Comparison of ENCODE assay signal across 14 cellular contexts in the genomic region with DNA sequence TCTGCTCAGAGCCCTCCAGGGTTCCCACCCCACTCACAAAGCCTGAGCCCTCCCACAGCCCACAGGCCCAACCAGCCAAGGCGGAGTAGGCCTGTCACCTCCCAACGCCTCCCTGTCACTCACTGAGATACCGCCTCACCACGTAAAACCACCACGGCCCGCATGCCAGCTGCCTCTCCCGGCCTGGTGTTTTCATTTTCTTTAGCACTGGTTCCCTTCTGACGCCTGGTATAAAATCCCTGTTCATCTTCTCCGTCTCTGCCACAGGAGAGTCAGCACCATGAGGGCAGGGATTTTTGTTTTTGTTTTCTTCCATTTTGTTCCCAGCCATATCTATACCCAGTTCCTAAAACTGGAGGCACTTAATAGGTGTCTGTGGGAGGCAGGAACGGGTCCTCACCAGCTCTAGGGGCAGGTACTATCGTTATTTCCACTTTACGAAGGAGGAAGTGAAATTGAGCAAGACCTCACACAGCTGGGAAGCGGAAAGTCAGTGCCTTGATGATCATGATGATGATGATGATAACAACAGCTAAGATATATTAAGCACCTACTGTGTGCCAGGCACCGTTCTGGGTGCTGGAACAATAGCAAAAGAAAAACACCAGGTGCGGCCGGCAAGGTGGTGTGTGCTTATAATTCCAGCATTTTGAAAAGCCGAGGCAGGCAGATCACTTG. TPM values are rescaled to one million over a fixed set of nuclear protein-coding genes. Genes with fewer than 3 reads are reported as not detected.
DNase-seq lines count a peak whose midpoint lies in the region; ATAC-seq, FAIRE-seq and TF ChIP-seq lines count a peak whose summit lies in the region.
"Had no signal": no experiment of that assay in that cellular context is flagged by ENCODE, and none has a peak within 500 bp of the region (broad histone marks: within the 10 kb centered on the region; RNA-seq: fewer than 3 reads in every experiment).

No MANE protein-coding gene starts in this region.

- H3K9me3 ChIP-seq in HepG2 (ENCODE audit: low read length) = no peaks in the 10 kb centered on the region
- no peaks in the 10 kb centered on the region for H3K9me3 ChIP-seq in tibial artery
- H3K9me3 ChIP-seq: thoracic aorta had no signal

- in situ Hi-C loops in HepG2 (cut with HindIII; ENCODE audit: extremely low pct_ligation_motif_present, low pct_unique_long_range_greater_than_20kb) = no loop called here

- intact Hi-C loops in HepG2 (cut with micrococcal nuclease; ENCODE audit: unreplicated experiment) (no loop called here), tibial artery (cut with DNase I; ENCODE audit: low total_unique reads) (no loop called here)

- H3K4me1 ChIP-seq in HepG2 (ENCODE audit: insufficient read depth, low read length) (peaks cover 75% of the 10 kb centered on the region), tibial artery (peaks cover 0 to under 1% (median 0%) of the 10 kb centered on the region in 4 donors)

- H3K4me2 ChIP-seq in HepG2 (ENCODE audit: low read depth, low read length) = peak overlapping the region; percentile 33
- H3K4me2 ChIP-seq: KMS-11 had no signal

- peak overlapping the region; percentile 1 for H2AFZ ChIP-seq in HepG2 (ENCODE audit: low read length)

- H3K27me3 ChIP-seq in HepG2 (ENCODE audit: control insufficient read depth in 1 of 2, insufficient read depth in 2 of 2, low read length in 2 of 2) = peaks cover 0 to 14% of the 10 kb centered on the region in 2 experiments; a peak in 2 of 5 replicates
- no peaks in the 10 kb centered on the region for H3K27me3 ChIP-seq in tibial artery

- TF ChIP-seq RAD21 in HepG2 (CRISPR knock-in tag; IDR thresholded peaks at IDR 0.05) = no peak

- DNase-seq in AML-193 (lab: John Stamatoyannopoulos, UW) (peak; percentile 12 to 17), NOMO-1 treated with DMSO at 0.1 percent for 48 hours (lab: John Stamatoyannopoulos, UW; ENCODE audit: unreplicated experiment) (peak; percentile 72), HepG2 (ENCODE audit: low spot score) (no peak), SHP77 (lab: John Stamatoyannopoulos, UW) (no peak), tibial artery (no peak), HuH-7 (ENCODE audit: low spot score) (no peak)
- DNase-seq: activated T-cell treated with anti-CD3 and anti-CD28 coated beads, Interleukin-2, amount 50 U/mL, for 24 hours; stimulated activated CD4-positive, alpha-beta T cell treated with anti-CD3 and anti-CD28 coated beads, Interleukin-4, amount 100 ng/mL, for 1 hour; T1000 had no signal

- H3K9ac ChIP-seq in HepG2 (ENCODE audit: insufficient read depth, low read depth, low read length) = 0 out of 2 replicates have a peak overlapping the region, but pooled peaks have one; percentile 25
- H3K9ac ChIP-seq: KMS-11 had no signal

- no peak for TF ChIP-seq EP300 in HepG2 (IDR thresholded peaks at IDR 0.05; ENCODE audit: low read depth in 2 of 2, low read length in 2 of 2)
- no peak for TF ChIP-seq EP300 in HepG2 (CRISPR knock-in tag; IDR thresholded peaks at IDR 0.05; ENCODE audit: borderline replicate concordance)

- CTCF ChIA-PET in HepG2 (lab: Yijun Ruan, JAX; ENCODE audit: low intra/inter-chr PET ratio, low total read pairs) = no interaction called here

- WGBS in HepG2 (ENCODE audit: low lambda C conversion rate) = 53% methylated on average over 17 of the region's 17 CpGs

- H3K27ac ChIP-seq in HepG2 (ENCODE audit: extremely low read length, insufficient read depth, low read length) (no peak overlapping the region), tibial artery (no peak overlapping the region)
- H3K27ac ChIP-seq: KMS-11, thoracic aorta had no signal

- no peaks in the 10 kb centered on the region for H4K20me1 ChIP-seq in HepG2 (ENCODE audit: insufficient read depth, low read length)

- no peaks in the 10 kb centered on the region for H3K36me3 ChIP-seq in HepG2 (replicated peaks in 1 of 2; ENCODE audit: control insufficient read depth in 1 of 2, insufficient read depth in 2 of 2, low read length in 2 of 2)
- H3K36me3 ChIP-seq in tibial artery = no peaks in the 10 kb centered on the region
- H3K36me3 ChIP-seq: thoracic aorta had no signal

- H3K4me3 ChIP-seq in HepG2 (replicated peaks in 1 of 3; ENCODE audit: insufficient read depth in 1 of 3, low read depth in 2 of 3, low read length in 3 of 3) (peak overlapping the region in 1 of 3 experiments; percentile 13; a peak in 1 of 6 replicates), tibial artery (no peak overlapping the region)
- H3K4me3 ChIP-seq: thoracic aorta had no signal

- TF ChIP-seq CTCF in HepG2 (CRISPR knock-in tag; IDR thresholded peaks at IDR 0.05) (no peak), tibial artery (IDR thresholded peaks at IDR 0.05) (no peak)

- no peak for FAIRE-seq in HepG2 (lab: Jason Lieb, UNC)
- FAIRE-seq: islet of Langerhans had no signal

- ATAC-seq in GM18511 (IDR thresholded peaks at IDR 0.05; ENCODE audit: unreplicated experiment) = peak; percentile 61
- ATAC-seq in HepG2 = no peak
- ATAC-seq in GM21423 (IDR thresholded peaks at IDR 0.05; ENCODE audit: unreplicated experiment) = no peak

- H3K79me2 ChIP-seq in HepG2 (ENCODE audit: insufficient read depth, low read length) = no peaks in the 10 kb centered on the region

- POLR2A ChIA-PET in HepG2 (lab: Yijun Ruan, JAX) = interaction anchor here (1.5 kb wide), 1 partner anchor 60 kb away, joined by 3 read pairs; no protein-coding TSS in a partner anchor

- BruUV-seq in HepG2 (replicated peaks; lab: Mats Ljungman, UMichigan) = no TSS peak

- no peak for TF ChIP-seq POLR2A in HepG2 (IDR thresholded peaks at IDR 0.05; ENCODE audit: insufficient read depth in 1 of 2, low read depth in 2 of 2, low read length in 2 of 2)

TF ChIP-seq in HepG2, 621 proteins besides CTCF, POLR2A, EP300 and RAD21 (continues in another document):
- TF ChIP-seq ELF3 (CRISPR knock-in tag; IDR thresholded peaks at IDR 0.05) (0 out of 2 replicates have a peak, but pooled peaks have one; percentile 23), HOXA9 (CRISPR knock-in tag; IDR thresholded peaks at IDR 0.05; ENCODE audit: borderline replicate concordance) (no peak), ZNF768 (CRISPR knock-in tag; IDR thresholded peaks at IDR 0.05) (no peak), TEAD3 (CRISPR knock-in tag; optimal IDR thresholded peaks at IDR 0.05; ENCODE audit: borderline replicate concordance) (peak; percentile 4), MYC (CRISPR knock-in tag; IDR thresholded peaks at IDR 0.05; ENCODE audit: borderline replicate concordance) (peak; percentile 19; the same call in 1 of the 2 replicates), ZBTB7B (CRISPR knock-in tag; IDR thresholded peaks at IDR 0.05) (no peak)
- TF ChIP-seq, protein P1, sequence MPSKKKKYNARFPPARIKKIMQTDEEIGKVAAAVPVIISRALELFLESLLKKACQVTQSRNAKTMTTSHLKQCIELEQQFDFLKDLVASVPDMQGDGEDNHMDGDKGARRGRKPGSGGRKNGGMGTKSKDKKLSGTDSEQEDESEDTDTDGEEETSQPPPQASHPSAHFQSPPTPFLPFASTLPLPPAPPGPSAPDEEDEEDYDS (CRISPR knock-in tag; IDR thresholded peaks at IDR 0.05) = no peak

RNA-seq across cellular contexts. Expression of a gene that starts 58.6 kb away (rescaled TPM):
- 1.3 and 1.4 TPM in 2 replicates for total RNA-seq in HepG2 (2016; rRNA removed; fragmentation: Illumina TruSeq; extraction: Trizol)
- total RNA-seq in HepG2 (2016; cell fraction: cytosol; rRNA removed; fragmentation: Illumina TruSeq; extraction: Trizol; ENCODE audit: low read depth) = 0.35 and 0.40 TPM in 2 replicates
- 1.1 and 1.4 TPM in 2 replicates for total RNA-seq in HepG2 (2016; cell fraction: insoluble cytoplasmic fraction; rRNA removed; fragmentation: Illumina TruSeq; extraction: Trizol)
- total RNA-seq in HepG2 (2016; cell fraction: membrane; rRNA removed; fragmentation: Illumina TruSeq; extraction: Trizol) = 0.68 and 1.4 TPM in 2 replicates
- total RNA-seq in HepG2 (2016; cell fraction: nucleus; rRNA removed; fragmentation: Illumina TruSeq; extraction: Trizol) = 1.4 and 2.3 TPM in 2 replicates
- 1.3 and 1.5 TPM in 2 replicates for polyA plus RNA-seq in HepG2 (2011; rRNA removed)
- polyA plus RNA-seq in HepG2 (2011; cell fraction: cytosol; rRNA removed) = 0.35 and 0.76 TPM in 2 replicates
- 3.0 and 3.7 TPM in 2 replicates for polyA plus RNA-seq in HepG2 (2011; cell fraction: nucleus; rRNA removed)
- polyA plus RNA-seq in HepG2 (2012) = 1.5 and 1.6 TPM in 2 replicates
- polyA plus RNA-seq in HepG2 (2016; cell fraction: cytosol; fragmentation: Illumina TruSeq; extraction: Trizol; ENCODE audit: low read depth) = 0.55 and 0.59 TPM in 2 replicates
- 2.2 and 3.6 TPM in 2 replicates for polyA plus RNA-seq in HepG2 (2016; cell fraction: insoluble cytoplasmic fraction; fragmentation: Illumina TruSeq; extraction: Trizol; ENCODE audit: low read depth)
- 0.93 and 1.2 TPM in 2 replicates for polyA plus RNA-seq in HepG2 (2016; cell fraction: membrane; fragmentation: Illumina TruSeq; extraction: Trizol; ENCODE audit: low read depth)
- 3.5 and 4.2 TPM in 2 replicates for polyA plus RNA-seq in HepG2 (2016; cell fraction: nucleus; fragmentation: Illumina TruSeq; extraction: Trizol; ENCODE audit: insufficient read depth, low read depth)
- 1.4 and 7.4 TPM in 2 replicates for polyA minus RNA-seq in HepG2 (2011; rRNA and poly(A)+ RNA removed; ENCODE audit: low replicate concordance)
- polyA minus RNA-seq in HepG2 (2011; cell fraction: cytosol; rRNA and poly(A)+ RNA removed) = 0.40 and 0.79 TPM in 2 replicates
- 0.77 and 1.6 TPM in 2 replicates for polyA minus RNA-seq in HepG2 (2011; cell fraction: nucleus; rRNA and poly(A)+ RNA removed)

Comparison
In these comparisons a context has a peak if more than half of its experiments do, and no peak if none do; other contexts are left out.
1. DNase-seq: peak in AML-193 (2 of 2) and NOMO-1 treated with DMSO at 0.1 percent for 48 hours (single experiment); none in HepG2 (single experiment), SHP77 (0 of 2), tibial artery (0 of 2) and HuH-7 (single experiment).